Comparison of ENCODE assay signal across 8 cellular contexts in genomic region chr5:140700177-140701144, GRCh38. TPM values are rescaled to one million over a fixed set of nuclear protein-coding genes. Genes with fewer than 3 reads are reported as not detected.
DNase-seq lines count a peak whose midpoint lies in the region; ATAC-seq and TF ChIP-seq lines count a peak whose summit lies in the region.

Gene ZMAT2, plus strand, starts transcription at chr5:140700447. Its CDS starts 14 bp downstream, at chr5:140700461.

- H4K20me1 ChIP-seq in OCI-LY3 (ENCODE audit: insufficient read depth, low read length): no peaks in the 10 kb centered on the region

- no peak for TF ChIP-seq CTCF in OCI-LY3 (IDR thresholded peaks at IDR 0.05; ENCODE audit: low read depth, low read length)
- no peak for TF ChIP-seq CTCF in endothelial cell (IDR thresholded peaks at IDR 0.05; ENCODE audit: unreplicated experiment)
- no peak for TF ChIP-seq CTCF in mesothelial cell of epicardium (IDR thresholded peaks at IDR 0.05; ENCODE audit: unreplicated experiment)

- H3K27ac Mint-ChIP-seq in endothelial cell (ENCODE audit: unreplicated experiment): peak within 1 kb of the TSS; percentile 71
- H3K27ac Mint-ChIP-seq in mesothelial cell of epicardium: peak within 1 kb of the TSS; percentile 93

- no peak within 1 kb of the TSS for H3K27ac ChIP-seq in OCI-LY3 (ENCODE audit: low read length)

- no peaks in the 10 kb centered on the region for H3K27me3 ChIP-seq in OCI-LY3 (ENCODE audit: low read depth, low read length)

- peak within 1 kb of the TSS; percentile 100 for H3K4me3 ChIP-seq in OCI-LY3 (ENCODE audit: low read length)

- DNase-seq in D341Med (ENCODE audit: low spot score) (peak; percentile 90), HuH-7 (ENCODE audit: low spot score) (peak; percentile 73), endothelial cell (ENCODE audit: low spot score) (peak; percentile 83), mesothelial cell of epicardium (ENCODE audit: low spot score in 2 of 2, unreplicated experiment in 2 of 2) (peak; percentile 82 to 87)
- peak; percentile 87 for DNase-seq in activated CD8-positive, alpha-beta memory T cell treated with anti-CD3 and anti-CD28 coated beads, Interleukin-2, amount 50 U/mL, for 48 hours
- DNase-seq in stimulated activated CD8-positive, alpha-beta memory T cell treated with anti-CD3 and anti-CD28 coated beads, Interleukin-15, amount 100 ng/mL, for 48 hours (ENCODE audit: low read depth in 2 of 2): peak; percentile 85 to 86

- peak within 1 kb of the TSS; percentile 96 for H3K4me3 Mint-ChIP-seq in endothelial cell (ENCODE audit: unreplicated experiment)
- peak within 1 kb of the TSS; percentile 98 for H3K4me3 Mint-ChIP-seq in mesothelial cell of epicardium

- H3K9me3 Mint-ChIP-seq in endothelial cell (ENCODE audit: unreplicated experiment): no peaks in the 10 kb centered on the region
- H3K9me3 Mint-ChIP-seq in mesothelial cell of epicardium: no peaks in the 10 kb centered on the region

- H3K9me3 ChIP-seq in OCI-LY3 (ENCODE audit: insufficient read depth, low read length): no peaks in the 10 kb centered on the region

- peaks cover 11% of the 10 kb centered on the region for H3K27me3 Mint-ChIP-seq in endothelial cell (ENCODE audit: unreplicated experiment)
- no peaks in the 10 kb centered on the region for H3K27me3 Mint-ChIP-seq in mesothelial cell of epicardium (ENCODE audit: low read depth)

- peaks cover 15% of the 10 kb centered on the region for H3K79me2 ChIP-seq in OCI-LY3 (ENCODE audit: low read length)

- peaks cover 10% of the 10 kb centered on the region for H3K4me1 ChIP-seq in OCI-LY3 (ENCODE audit: low read length)

- no peak within 1 kb of the TSS for H2AFZ ChIP-seq in OCI-LY3 (ENCODE audit: low read depth, low read length)

- H3K36me3 Mint-ChIP-seq in endothelial cell (ENCODE audit: low read depth, unreplicated experiment) (peaks cover 59% of the 10 kb centered on the region), mesothelial cell of epicardium (peaks cover 50% of the 10 kb centered on the region)

- ATAC-seq in GM21515 (IDR thresholded peaks at IDR 0.05; ENCODE audit: unreplicated experiment): peak; percentile 91

- H3K36me3 ChIP-seq in OCI-LY3 (replicated peaks; ENCODE audit: low read depth, low read length): peaks cover 35% of the 10 kb centered on the region

- H3K4me1 Mint-ChIP-seq in endothelial cell (ENCODE audit: unreplicated experiment): peaks cover 11% of the 10 kb centered on the region
- H3K4me1 Mint-ChIP-seq in mesothelial cell of epicardium: peaks cover 22% of the 10 kb centered on the region

- peak within 1 kb of the TSS; percentile 71 for H3K9ac ChIP-seq in OCI-LY3 (ENCODE audit: low read length)

- H3K4me2 ChIP-seq in OCI-LY3 (ENCODE audit: low read length): peak within 1 kb of the TSS; percentile 82

RNA-seq across cellular contexts. Expression of gene ZMAT2, which starts in this region (rescaled TPM):
- total RNA-seq in endothelial cell (ENCODE audit: unreplicated experiment) (51.0 TPM), mesothelial cell of epicardium (49.8 to 52.2 TPM (median 50.7 TPM) in 3 replicates)
